In the genomic region with DNA sequence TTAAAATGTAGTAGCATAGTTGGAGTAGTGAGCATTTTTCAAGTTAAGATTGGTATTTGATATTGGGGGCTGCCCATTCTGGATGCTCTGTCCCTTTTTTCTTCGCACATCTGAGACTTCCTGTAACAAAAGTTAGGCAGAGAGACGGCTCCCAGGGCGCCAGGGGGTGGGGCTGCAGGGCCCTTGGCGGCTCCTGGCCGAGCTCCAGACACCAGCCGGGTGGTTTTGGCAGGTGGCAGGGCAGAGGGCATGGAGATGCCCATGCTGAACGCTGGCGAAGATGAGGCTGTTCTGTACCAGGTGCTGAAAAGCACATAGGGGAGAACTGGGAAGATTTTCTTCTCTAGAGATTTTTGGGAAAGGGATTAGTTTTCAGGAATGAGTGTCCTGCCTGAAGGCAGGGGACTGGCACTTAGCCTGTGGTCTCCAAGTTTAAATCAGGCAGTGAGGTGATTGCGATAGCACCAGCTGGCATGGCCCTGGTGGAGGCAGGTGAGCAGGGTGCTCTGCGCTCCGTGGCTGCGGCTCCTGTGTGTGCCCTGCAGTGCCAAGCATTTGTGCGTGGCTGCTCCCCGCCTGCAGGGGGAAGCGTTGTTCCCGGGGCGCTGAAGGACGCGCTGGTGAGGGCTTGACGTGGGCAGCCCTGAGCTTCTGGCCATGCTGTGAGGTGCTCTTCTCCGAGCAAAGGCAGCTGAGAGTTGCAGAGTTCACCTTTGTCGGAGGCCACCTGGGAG, we compare ENCODE assay signal across 16 cellular contexts. TPM values are rescaled to one million over a fixed set of nuclear protein-coding genes. Genes with fewer than 3 reads are reported as not detected.
A peak's percentile ranks its signal among the peaks of the same experiment; 100 is the strongest.
DNase-seq lines count a peak whose midpoint lies in the region; FAIRE-seq and TF ChIP-seq lines count a peak whose summit lies in the region.
"Had no signal": no experiment of that assay in that cellular context is flagged by ENCODE, and none has a peak within 500 bp of the region (broad histone marks: within the 10 kb centered on the region; RNA-seq: fewer than 3 reads in every experiment).

No MANE protein-coding gene starts in this region.

- H3K36me3 ChIP-seq in H1 (ENCODE audit: control insufficient read depth in 2 of 4, insufficient read depth in 4 of 4, low read length in 3 of 4): peaks cover 0 to 4% (median 0%) of the 10 kb centered on the region in 4 experiments; a peak in 2 of 8 replicates
- no peaks in the 10 kb centered on the region for H3K36me3 ChIP-seq in osteoblast (ENCODE audit: insufficient read depth, low read length)
- peaks cover 10 to 16% of the 10 kb centered on the region in 2 experiments for H3K36me3 ChIP-seq in trophoblast cell (ENCODE audit: control insufficient read depth in 1 of 2, insufficient read depth in 2 of 2, low read length in 2 of 2)

- H3K4me1 ChIP-seq in H1 (replicated peaks in 1 of 4; ENCODE audit: control insufficient read depth in 3 of 4, insufficient read depth in 4 of 4, low read length in 3 of 4): no peaks in the 10 kb centered on the region; a peak in 3 of 7 replicates
- H3K4me1 ChIP-seq in osteoblast (ENCODE audit: insufficient read depth, low read length): no peaks in the 10 kb centered on the region
- H3K4me1 ChIP-seq in trophoblast cell (ENCODE audit: control insufficient read depth in 1 of 2, insufficient read depth in 2 of 2, low read length in 2 of 2): no peaks in the 10 kb centered on the region
- H3K4me1 ChIP-seq: SJSA1 had no signal

- no peak for TF ChIP-seq POLR2A in H1 (IDR thresholded peaks at IDR 0.05; ENCODE audit: control extremely low read depth in 1 of 2, low read depth in 2 of 2, low read length in 2 of 2)

- H3K27ac ChIP-seq in H1 (ENCODE audit: low read depth, low read length) (no peak overlapping the region), osteoblast (ENCODE audit: low read depth, low read length) (no peak overlapping the region), trophoblast cell (ENCODE audit: low read depth, low read length) (no peak overlapping the region)
- H3K27ac ChIP-seq: hepatocyte, SJSA1 had no signal

- TF ChIP-seq CTCF in H1 (IDR thresholded peaks at IDR 0.05; ENCODE audit: control extremely low read depth in 1 of 3, insufficient read depth in 1 of 3, low read depth in 1 of 3, low read length in 3 of 3): peak in 2 of 3 experiments; percentile 45 to 74; a peak in 3 of 4 replicates
- no peak for TF ChIP-seq CTCF in osteoblast (IDR thresholded peaks at IDR 0.05; ENCODE audit: extremely low read depth, low read depth, low read length)
- no peak for TF ChIP-seq CTCF in endothelial cell (IDR thresholded peaks at IDR 0.05; ENCODE audit: unreplicated experiment)

- 89% methylated on average over 22 of the region's 22 CpGs; no CpG with 5 or more reads in 1 of the 2 experiments for whole genome bisulfite sequencing in H1 (ENCODE audit: extremely low coverage in 1 of 2, insufficient coverage in 1 of 2, insufficient read length in 1 of 2, insufficient replicate concordance in 2 of 2, low coverage in 1 of 2, low lambda C conversion rate in 2 of 2, missing lambda C conversion rate in 1 of 2), 2 experiments
- no CpG with 5 or more reads among the region's 22 CpGs for WGBS in trophoblast cell (ENCODE audit: extremely low coverage, insufficient coverage, insufficient read length)

- peaks cover 3% of the 10 kb centered on the region; the same call in 1 of the 2 replicates for H3K79me1 ChIP-seq in H1 (ENCODE audit: low read depth, low read length)
- H3K79me1 ChIP-seq in trophoblast cell (ENCODE audit: low read length): no peaks in the 10 kb centered on the region

- DNase-seq in DMS79 treated with DMSO at 0.1 percent for 48 hours (lab: John Stamatoyannopoulos, UW) (peak; percentile 47), HuH-7.5 (ENCODE audit: low spot score) (peak; percentile 64), H1 (ENCODE audit: low read depth in 1 of 2, low spot score in 2 of 2) (no peak), osteoblast (ENCODE audit: insufficient read length, low spot score, missing footprints) (peak; percentile 83), endothelial cell (ENCODE audit: low spot score) (no peak), Kasumi-1 (lab: John Stamatoyannopoulos, UW) (no peak), NCI-H774 (lab: John Stamatoyannopoulos, UW) (no peak), trophoblast cell (no peak)
- DNase-seq: activated CD4-positive, alpha-beta T cell treated with anti-CD3 and anti-CD28 coated beads, Interleukin-2, amount 50 U/mL, for 4 hours; effector CD4-positive, alpha-beta T cell; NCI-H345; small intestine had no signal

- H2AK5ac ChIP-seq in H1 (ENCODE audit: low read depth, low read length) (no peak overlapping the region), trophoblast cell (ENCODE audit: low read length) (no peak overlapping the region)

- FAIRE-seq in H1 (lab: Jason Lieb, UNC): no peak
- FAIRE-seq: small intestine had no signal

- TF ChIP-seq RAD21 in H1 (IDR thresholded peaks at IDR 0.05 in 1 of 2, conservative IDR thresholded peaks at IDR 0.05 in 1 of 2; ENCODE audit: low read depth in 2 of 2, low read length in 2 of 2): peak; percentile 32 to 43; a peak in 3 of 4 replicates

- H3K9me3 Mint-ChIP-seq in endothelial cell (ENCODE audit: unreplicated experiment): no peaks in the 10 kb centered on the region
- H3K9me3 Mint-ChIP-seq: activated naive CD4-positive, alpha-beta T cell treated with anti-CD3 and anti-CD28 coated beads, Interleukin-2, amount 50 U/mL, for 72 hours had no signal

- H2AFZ ChIP-seq in H1 (ENCODE audit: low read length) (no peak overlapping the region), osteoblast (ENCODE audit: low read length) (no peak overlapping the region), trophoblast cell (ENCODE audit: insufficient read depth, low read length, poor library complexity) (no peak overlapping the region)
- H2AFZ ChIP-seq: hepatocyte had no signal

- no peaks in the 10 kb centered on the region; the same call in 1 of the 2 replicates for H3K23me2 ChIP-seq in H1 (ENCODE audit: low read depth, low read length)

- no peak overlapping the region for H2BK20ac ChIP-seq in H1 (ENCODE audit: low read length)

- no peak overlapping the region for H2BK15ac ChIP-seq in H1 (ENCODE audit: low read length)

- H2BK12ac ChIP-seq in H1 (ENCODE audit: low read depth, low read length) (no peak overlapping the region), trophoblast cell (ENCODE audit: low read length) (no peak overlapping the region)

- H2BK120ac ChIP-seq in H1 (replicated peaks; ENCODE audit: low read depth, low read length) (no peak overlapping the region), trophoblast cell (ENCODE audit: insufficient read depth, low read length, poor library complexity) (no peak overlapping the region)

- H3K27me3 ChIP-seq in H1 (replicated peaks in 1 of 4; ENCODE audit: control insufficient read depth in 3 of 4, extremely low read depth in 1 of 4, insufficient read depth in 3 of 4, low read length in 3 of 4) (no peaks in the 10 kb centered on the region), osteoblast (ENCODE audit: insufficient read depth, low read length) (no peaks in the 10 kb centered on the region), trophoblast cell (ENCODE audit: insufficient read depth, low read length) (no peaks in the 10 kb centered on the region)
- H3K27me3 ChIP-seq: hepatocyte, SJSA1 had no signal

- no peak overlapping the region for H3K56ac ChIP-seq in H1 (replicated peaks; ENCODE audit: insufficient read length, low read depth, low read length)

- no peak for TF ChIP-seq EP300 in H1 (IDR thresholded peaks at IDR 0.05; ENCODE audit: borderline replicate concordance in 1 of 2, low read depth in 2 of 2, low read length in 2 of 2)

- POLR2A ChIA-PET in H1 (lab: Charles Lee; ENCODE audit: partially characterized antibody): no interaction called here

- no peaks in the 10 kb centered on the region for H3K79me2 ChIP-seq in H1 (ENCODE audit: control insufficient read depth in 1 of 2, insufficient read depth in 2 of 2, low read length in 2 of 2)
- H3K79me2 ChIP-seq in osteoblast (ENCODE audit: insufficient read depth, low read length): no peaks in the 10 kb centered on the region
- no peaks in the 10 kb centered on the region for H3K79me2 ChIP-seq in trophoblast cell (ENCODE audit: control insufficient read depth, insufficient read depth, low read length, poor library complexity)
- H3K79me2 ChIP-seq: hepatocyte had no signal

- no peak overlapping the region for H3K4me2 ChIP-seq in H1 (ENCODE audit: insufficient read depth in 1 of 2, low read depth in 2 of 2, low read length in 2 of 2)
- no peak overlapping the region for H3K4me2 ChIP-seq in osteoblast (ENCODE audit: insufficient read depth, low read length)
- no peak overlapping the region for H3K4me2 ChIP-seq in trophoblast cell (ENCODE audit: low read length)
- H3K4me2 ChIP-seq: hepatocyte had no signal

- no peak overlapping the region for H3K23ac ChIP-seq in H1 (ENCODE audit: insufficient read length)
- no peak overlapping the region for H3K23ac ChIP-seq in trophoblast cell (ENCODE audit: low read length)

- CTCF ChIA-PET in H1 (lab: Charles Lee; ENCODE audit: partially characterized antibody): interaction anchor here (0.7 to 6.6 kb wide), 25 partner anchors 8 to 306 kb away, joined by 3 to 32 read pairs (median 4); no protein-coding TSS in a partner anchor

- peaks cover 46% of the 10 kb centered on the region for H3K36me3 Mint-ChIP-seq in endothelial cell (ENCODE audit: low read depth, unreplicated experiment)
- H3K36me3 Mint-ChIP-seq: activated naive CD4-positive, alpha-beta T cell treated with anti-CD3 and anti-CD28 coated beads, Interleukin-2, amount 50 U/mL, for 72 hours had no signal

- H3K4ac ChIP-seq in H1 (replicated peaks; ENCODE audit: insufficient read length, low read depth, low read length): no peak overlapping the region
- H3K4ac ChIP-seq in trophoblast cell (ENCODE audit: low read depth, low read length): no peak overlapping the region

- H4K91ac ChIP-seq in H1 (replicated peaks; ENCODE audit: insufficient read length, low read length) (no peak overlapping the region), trophoblast cell (ENCODE audit: low read depth, low read length) (no peak overlapping the region)

- H3K9ac ChIP-seq in H1 (replicated peaks in 1 of 4; ENCODE audit: extremely low read depth in 1 of 4, low read depth in 3 of 4, low read length in 3 of 4) (no peak overlapping the region), trophoblast cell (ENCODE audit: low read length) (no peak overlapping the region)

- peaks cover 12% of the 10 kb centered on the region for H3K27me3 Mint-ChIP-seq in endothelial cell (ENCODE audit: unreplicated experiment)

- H3K18ac ChIP-seq in H1 (ENCODE audit: extremely low read depth, low read length) (no peak overlapping the region), trophoblast cell (ENCODE audit: low read length) (no peak overlapping the region)

- H3K4me3 Mint-ChIP-seq in endothelial cell (ENCODE audit: unreplicated experiment): no peak overlapping the region

- no peaks in the 10 kb centered on the region for H3K9me3 ChIP-seq in H1 (ENCODE audit: insufficient read depth in 2 of 2, low read depth in 1 of 2, low read length in 1 of 2)
- H3K9me3 ChIP-seq in osteoblast (ENCODE audit: low read depth, low read length): no peaks in the 10 kb centered on the region
- H3K9me3 ChIP-seq in trophoblast cell (ENCODE audit: insufficient read depth, low read depth, low read length): no peaks in the 10 kb centered on the region
- H3K9me3 ChIP-seq: SJSA1 had no signal

- H3K14ac ChIP-seq in H1 (ENCODE audit: insufficient read length) (no peak overlapping the region), trophoblast cell (ENCODE audit: low read length) (no peak overlapping the region)

- H3K4me1 Mint-ChIP-seq in endothelial cell (ENCODE audit: unreplicated experiment): no peaks in the 10 kb centered on the region

- H4K20me1 ChIP-seq in H1 (replicated peaks in 1 of 2; ENCODE audit: control insufficient read depth in 1 of 2, insufficient read depth in 2 of 2, low read length in 2 of 2) (peaks cover 4 to 5% of the 10 kb centered on the region in 2 experiments), osteoblast (ENCODE audit: insufficient read depth, low read length) (peaks cover 6% of the 10 kb centered on the region)

- H4K8ac ChIP-seq in H1 (ENCODE audit: extremely low read depth, insufficient read depth, low read length) (no peak overlapping the region), trophoblast cell (ENCODE audit: low read depth, low read length) (no peak overlapping the region)

- no peak overlapping the region for H3K4me3 ChIP-seq in H1 (ENCODE audit: extremely low read depth in 1 of 4, insufficient read depth in 2 of 4, low read depth in 3 of 4, low read length in 4 of 4)
- H3K4me3 ChIP-seq in osteoblast (ENCODE audit: insufficient read depth, low read length): no peak overlapping the region
- no peak overlapping the region for H3K4me3 ChIP-seq in trophoblast cell (ENCODE audit: low read depth, low read length)
- H3K4me3 ChIP-seq: hepatocyte, SJSA1 had no signal

- no peak overlapping the region for H3K27ac Mint-ChIP-seq in endothelial cell (ENCODE audit: unreplicated experiment)

- H2BK5ac ChIP-seq in H1 (ENCODE audit: low read depth, low read length) (no peak overlapping the region), trophoblast cell (ENCODE audit: low read depth, low read length, poor library complexity) (no peak overlapping the region)

- no peak overlapping the region for H4K12ac ChIP-seq in trophoblast cell (ENCODE audit: low read depth, low read length)

- no peak overlapping the region for H4K5ac ChIP-seq in H1 (ENCODE audit: insufficient read length, low read depth, low read length)

RNA-seq across cellular contexts. Expression of gene HGFAC, which starts 23.6 kb away (rescaled TPM):
- 0.15 TPM in 1 of 2 replicates, not detected in the other for total RNA-seq in H1 (2021; fragmentation: NEBNext Ultra II Directional; extraction: Animal tissue kit (Norgen Biotek cat#: 25700))
- 0.14 and 0.35 TPM in 2 replicates for polyA plus RNA-seq in H1 (2011; rRNA removed)
- 0.34 TPM for polyA plus RNA-seq in H1 (2011; cell fraction: cytosol; rRNA removed)
- polyA plus RNA-seq in H1 (2011; cell fraction: nucleus; rRNA removed): 2.4 TPM
- 0.60 TPM in 1 of 4 replicates, not detected in the others for polyA plus RNA-seq in H1 (2012, experiment 1 of 2)
- polyA plus RNA-seq in H1 (2012, experiment 2 of 2): not detected
- polyA plus RNA-seq in H1 (2013, experiment 1 of 2): 0.10 TPM
- polyA plus RNA-seq in H1 (2013, experiment 2 of 2): 0.07 TPM
- polyA minus RNA-seq in H1 (2011; rRNA and poly(A)+ RNA removed): not detected in 2 replicates
- not detected for polyA minus RNA-seq in H1 (2011; cell fraction: cytosol; rRNA and poly(A)+ RNA removed)
- polyA minus RNA-seq in H1 (2011; cell fraction: nucleus; rRNA and poly(A)+ RNA removed): not detected
- total RNA-seq in osteoblast: not detected in 2 replicates
- 2.4 TPM for total RNA-seq in endothelial cell (ENCODE audit: unreplicated experiment)
- 0.40 and 0.51 TPM in 2 replicates for polyA plus RNA-seq in trophoblast cell (2013)
- total RNA-seq: activated naive CD4-positive, alpha-beta T cell treated with anti-CD3 and anti-CD28 coated beads, Interleukin-2, amount 50 U/mL, for 72 hours; Daoy had no signal

RNA-seq across cellular contexts. Expression of gene DOK7, which starts 44.9 kb away (rescaled TPM):
- total RNA-seq in H1 (2021; fragmentation: NEBNext Ultra II Directional; extraction: Animal tissue kit (Norgen Biotek cat#: 25700)): not detected in 2 replicates
- 0.32 and 0.36 TPM in 2 replicates for polyA plus RNA-seq in H1 (2011; rRNA removed)
- 0.19 TPM for polyA plus RNA-seq in H1 (2011; cell fraction: cytosol; rRNA removed)
- polyA plus RNA-seq in H1 (2011; cell fraction: nucleus; rRNA removed): 0.27 TPM
- polyA plus RNA-seq in H1 (2012, experiment 1 of 2): 0.09 to 0.32 TPM (median 0.25 TPM) in 3 of 4 replicates, not detected in the other
- 0.09 TPM for polyA plus RNA-seq in H1 (2012, experiment 2 of 2)
- polyA plus RNA-seq in H1 (2013, experiment 1 of 2): 0.14 TPM
- 0.13 TPM for polyA plus RNA-seq in H1 (2013, experiment 2 of 2)
- not detected in 2 replicates for polyA minus RNA-seq in H1 (2011; rRNA and poly(A)+ RNA removed)
- polyA minus RNA-seq in H1 (2011; cell fraction: cytosol; rRNA and poly(A)+ RNA removed): not detected
- not detected for polyA minus RNA-seq in H1 (2011; cell fraction: nucleus; rRNA and poly(A)+ RNA removed)
- not detected in 2 replicates for total RNA-seq in osteoblast
- 0.69 TPM for total RNA-seq in endothelial cell (ENCODE audit: unreplicated experiment)
- 0.33 and 0.49 TPM in 2 replicates for polyA plus RNA-seq in trophoblast cell (2013)
- total RNA-seq: activated naive CD4-positive, alpha-beta T cell treated with anti-CD3 and anti-CD28 coated beads, Interleukin-2, amount 50 U/mL, for 72 hours had no signal

Comparison
In these comparisons a context has a peak if more than half of its experiments do, and no peak if none do; other contexts are left out.
1. DNase-seq: peak in DMS79 treated with DMSO at 0.1 percent for 48 hours (single experiment), HuH-7.5 (single experiment) and osteoblast (single experiment); none in H1 (0 of 2), endothelial cell (single experiment), Kasumi-1 (0 of 2), NCI-H774 (single experiment) and trophoblast cell (0 of 2).
2. CTCF ChIP-seq: peak in H1 (2 of 3); none in osteoblast (single experiment) and endothelial cell (single experiment).